Comparison of ENCODE assay signal across 9 cellular contexts in genomic region chr16:85461814-85462404, GRCh38.
DNase-seq lines count a peak whose midpoint lies in the region; ATAC-seq and TF ChIP-seq lines count a peak whose summit lies in the region.
"Had no signal": no experiment of that assay in that cellular context is flagged by ENCODE, and none has a peak within 500 bp of the region (broad histone marks: within the 10 kb centered on the region; RNA-seq: fewer than 3 reads in every experiment).

No MANE protein-coding gene starts in this region.

- ATAC-seq in GM18502 (IDR thresholded peaks at IDR 0.05; ENCODE audit: poor library complexity, unreplicated experiment) (no peak), GM21786 (IDR thresholded peaks at IDR 0.05; ENCODE audit: unreplicated experiment) (no peak)

- H3K9me3 ChIP-seq in muscle layer of duodenum (ENCODE audit: control insufficient read depth in 1 of 2, low read length in 2 of 2) (no peaks in the 10 kb centered on the region), MG63 (no peaks in the 10 kb centered on the region)

- H3K4me3 ChIP-seq in cardiac fibroblast (replicated peaks in 1 of 2; ENCODE audit: low read depth in 2 of 2, low read length in 2 of 2) = peak overlapping the region in 1 of 2 donors; percentile 17
- peak overlapping the region; percentile 27 to 61 for H3K4me3 ChIP-seq in muscle layer of duodenum (ENCODE audit: low read depth in 1 of 2, low read length in 2 of 2)
- no peak overlapping the region for H3K4me3 ChIP-seq in MG63

- H3K27ac ChIP-seq in muscle layer of duodenum (ENCODE audit: low read length) = no peak overlapping the region
- H3K27ac ChIP-seq: KMS-11 had no signal

- DNase-seq in Daoy (ENCODE audit: low read depth) = peak; percentile 63
- DNase-seq in NCI-H1694 treated with DMSO at 0.1 percent for 48 hours (lab: John Stamatoyannopoulos, UW) = peak; percentile 50
- peak; percentile 27 to 53 for DNase-seq in cardiac fibroblast (ENCODE audit: low read depth in 2 of 2)
- DNase-seq in MG63 = no peak
- no peak for DNase-seq in C1 segment of cervical spinal cord (lab: John Stamatoyannopoulos, UW)

- H3K27me3 ChIP-seq in muscle layer of duodenum (ENCODE audit: low read depth, low read length) (peaks cover 12% of the 10 kb centered on the region), MG63 (no peaks in the 10 kb centered on the region)

- no peak for TF ChIP-seq CTCF in cardiac fibroblast (IDR thresholded peaks at IDR 0.05; ENCODE audit: low read depth, low read length)

- H3K4me1 ChIP-seq in muscle layer of duodenum (ENCODE audit: control insufficient read depth in 1 of 2, insufficient read depth in 2 of 2, low read length in 2 of 2) = peaks cover 30 to 55% of the 10 kb centered on the region in 2 donors

- H3K36me3 ChIP-seq in muscle layer of duodenum (ENCODE audit: control insufficient read depth in 1 of 2, insufficient read depth in 2 of 2, low read length in 2 of 2) (no peaks in the 10 kb centered on the region), MG63 (no peaks in the 10 kb centered on the region)

Comparison
In these comparisons a context has a peak if more than half of its experiments do, and no peak if none do; other contexts are left out.
1. DNase-seq: peak in Daoy (single experiment), NCI-H1694 treated with DMSO at 0.1 percent for 48 hours (single experiment) and cardiac fibroblast (2 of 2); none in MG63 (single experiment) and C1 segment of cervical spinal cord (0 of 14).